22 cellular contexts compared by ENCODE assay signal in genomic region chr22:46472722-46473016, GRCh38.
"Had no signal": no experiment of that assay in that cellular context is flagged by ENCODE, and none has a peak within 500 bp of the region (broad histone marks: within the 10 kb centered on the region; RNA-seq: fewer than 3 reads in every experiment).

No MANE protein-coding gene starts in this region.

- H3K27me3 ChIP-seq: MG63 had no signal

- H3K4me3 ChIP-seq: MG63, SJCRH30 had no signal

- ATAC-seq: Panc1, PC-3, Right ventricle myocardium inferior had no signal

- H3K36me3 ChIP-seq: MG63, SJCRH30 had no signal

- H3K9me3 ChIP-seq: MG63, SJCRH30 had no signal

- H3K27ac ChIP-seq: SJCRH30 had no signal

- H3K4me1 ChIP-seq: SJCRH30 had no signal

- DNase-seq: IMR-90, Karpas-422, KG1, MG63, NCI-H1092, NCI-H1105 treated with DMSO at 0.1 percent for 48 hours, NCI-H1436, NCI-H187, NCI-H2029, NCI-H2081 treated with DMSO at 0.1 percent for 48 hours, NCI-H2171, NCI-H226, NCI-H446, NCI-H510A, NCI-H524 treated with DMSO at 0.1 percent for 48 hours, NCI-H69, NCI-H774, PC-3, SHP77 treated with DMSO at 0.1 percent for 48 hours, SJCRH30 had no signal
